In the genomic region with DNA sequence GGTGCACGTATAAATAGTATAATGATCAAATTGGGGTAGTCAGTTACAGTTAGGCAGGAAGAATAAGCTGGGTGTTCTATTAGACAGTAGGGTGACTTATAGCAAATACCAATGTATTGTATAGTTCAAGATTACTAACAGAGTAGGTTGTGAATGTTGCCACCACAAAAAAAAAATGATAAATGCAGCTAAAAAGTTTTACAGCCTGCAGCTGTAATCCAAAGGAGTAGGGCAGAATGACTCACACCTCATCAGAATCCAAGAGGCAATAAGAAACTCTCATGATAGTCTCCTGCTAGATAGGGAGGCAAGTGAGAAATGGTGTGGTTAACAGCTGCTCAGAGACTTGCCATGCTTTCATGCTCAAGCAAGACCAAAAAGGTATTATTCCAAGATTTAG, we compare ENCODE assay signal across 12 cellular contexts. TPM values are rescaled to one million over a fixed set of nuclear protein-coding genes. Genes with fewer than 3 reads are reported as not detected.
DNase-seq lines count a peak whose midpoint lies in the region; ATAC-seq and TF ChIP-seq lines count a peak whose summit lies in the region.
"Had no signal": no experiment of that assay in that cellular context is flagged by ENCODE, and none has a peak within 500 bp of the region (broad histone marks: within the 10 kb centered on the region; RNA-seq: fewer than 3 reads in every experiment).

No MANE protein-coding gene starts in this region.

- TF ChIP-seq CTCF in foreskin keratinocyte (conservative IDR thresholded peaks at IDR 0.05), result no peak

- ATAC-seq in foreskin keratinocyte, result peak; percentile 97
- no peak for ATAC-seq in HG03097 (IDR thresholded peaks at IDR 0.05; ENCODE audit: low FRiP score, unreplicated experiment)
- ATAC-seq: stimulated activated memory B cell treated with anti-CD40 and anti-IgM and Interleukin-4, amounts not matched to agents 10 μg/mL and 1 μg/mL and 100 μg/mL, for 72 hours had no signal

- peaks cover 16% of the 10 kb centered on the region for H3K4me1 ChIP-seq in foreskin keratinocyte

- H3K27me3 ChIP-seq in foreskin keratinocyte, result no peaks in the 10 kb centered on the region
- H3K27me3 ChIP-seq: ovary had no signal

- H3K27ac ChIP-seq in foreskin keratinocyte, result no peak overlapping the region
- H3K27ac ChIP-seq: ovary had no signal

- peak; percentile 13 for DNase-seq in COLO829 (ENCODE audit: low spot score)
- DNase-seq in HCEC 1CT, result peak; percentile 65
- DNase-seq in RPMI8226, result peak; percentile 33
- DNase-seq in foreskin keratinocyte, result peak; percentile 67 to 81
- DNase-seq in NCI-H146 treated with DMSO at 0.1 percent for 48 hours (lab: John Stamatoyannopoulos, UW; ENCODE audit: unreplicated experiment), result no peak
- DNase-seq in NCI-H1048 (lab: John Stamatoyannopoulos, UW), result no peak
- DNase-seq in NCI-H1105 treated with DMSO at 0.1 percent for 48 hours (lab: John Stamatoyannopoulos, UW), result no peak
- DNase-seq: CD4-positive, CD25-positive, alpha-beta regulatory T cell; NCI-H1417 treated with DMSO at 0.1 percent for 48 hours; ovary had no signal

RNA-seq across cellular contexts. Expression of gene TCEAL4, which starts 19.6 kb away (rescaled TPM):
- 85.7 and 101 TPM in 2 replicates for total RNA-seq in foreskin keratinocyte
- 146 and 159 TPM in 2 replicates for polyA plus RNA-seq in foreskin keratinocyte

RNA-seq across cellular contexts. Expression of gene TCEAL3, which starts 42.0 kb away (rescaled TPM):
- 31.7 and 46.4 TPM in 2 replicates for total RNA-seq in foreskin keratinocyte
- polyA plus RNA-seq in foreskin keratinocyte, result 60.8 and 67.7 TPM in 2 replicates

RNA-seq across cellular contexts. Expression of gene RAB40A, which starts 46.5 kb away (rescaled TPM):
- 0.07 and 0.11 TPM in 2 replicates for total RNA-seq in foreskin keratinocyte
- polyA plus RNA-seq in foreskin keratinocyte, result not detected in 2 replicates
- total RNA-seq: CD4-positive, CD25-positive, alpha-beta regulatory T cell had no signal

Comparison
In these comparisons a context has a peak if more than half of its experiments do, and no peak if none do; other contexts are left out.
1. DNase-seq: peak in COLO829 (single experiment), HCEC 1CT (single experiment), RPMI8226 (single experiment) and foreskin keratinocyte (2 of 2); none in NCI-H146 treated with DMSO at 0.1 percent for 48 hours (single experiment), NCI-H1048 (single experiment) and NCI-H1105 treated with DMSO at 0.1 percent for 48 hours (single experiment).